Comparison of ENCODE assay signal across 7 cellular contexts in genomic region chr1:210233216-210233494, GRCh38. TPM values are rescaled to one million over a fixed set of nuclear protein-coding genes. Genes with fewer than 3 reads are reported as not detected.
DNase-seq lines count a peak whose midpoint lies in the region; ATAC-seq and TF ChIP-seq lines count a peak whose summit lies in the region.

No MANE protein-coding gene starts in this region.

- no peak overlapping the region for H3K27ac Mint-ChIP-seq in WTC11

- CTCF ChIA-PET in HEK293 (lab: Yijun Ruan, JAX) (interaction anchor here (0.6 to 1.6 kb wide), 7 partner anchors 8 to 141 kb away, joined by 3 to 5 read pairs (median 4); no protein-coding TSS in a partner anchor), WTC11 (lab: Charles Lee) (interaction anchor here (0.8 to 2.0 kb wide), 6 partner anchors 10 to 83 kb away, joined by 3 to 11 read pairs (median 5); no protein-coding TSS in a partner anchor)

- no peaks in the 10 kb centered on the region for H3K36me3 Mint-ChIP-seq in WTC11

- no peak for TF ChIP-seq CTCF in HEK293 (tag by site-specific recombination; IDR thresholded peaks at IDR 0.05)
- no peak for TF ChIP-seq CTCF in WTC11 (IDR thresholded peaks at IDR 0.05)

- DNase-seq in WTC11 (ENCODE audit: low spot score): no peak
- DNase-seq in head of caudate nucleus: peak in 25 of 42 donors; percentile 27 to 78 (median 61)
- DNase-seq in pons (ENCODE audit: low spot score): peak; percentile 25
- no peak for DNase-seq in DMS79 treated with DMSO at 0.1 percent for 48 hours (lab: John Stamatoyannopoulos, UW)
- no peak for DNase-seq in ecto neural progenitor cell (ENCODE audit: low spot score)

- POLR2A ChIA-PET in HEK293 (lab: Yijun Ruan, JAX): interaction anchor here (0.6 to 2.2 kb wide), 13 partner anchors 9 to 354 kb away, joined by 3 to 12 read pairs (median 5); no protein-coding TSS in a partner anchor
- POLR2A ChIA-PET in WTC11 (lab: Charles Lee): interaction anchor here (1.0 to 4.0 kb wide), 3 partner anchors 19 to 140 kb away, joined by 3 to 25 read pairs (median 5); no protein-coding TSS in a partner anchor

- peak overlapping the region; percentile 65 for H3K4me3 Mint-ChIP-seq in WTC11

- peaks cover 66% of the 10 kb centered on the region for H3K27me3 Mint-ChIP-seq in WTC11 (ENCODE audit: low read depth)

- H3K36me3 ChIP-seq in HEK293 (ENCODE audit: control insufficient read depth in 2 of 2, insufficient read depth in 1 of 2, low read length in 2 of 2): peaks cover 0 to 3% of the 10 kb centered on the region in 2 experiments; a peak in 1 of 3 replicates

- no peaks in the 10 kb centered on the region for H3K9me3 ChIP-seq in HEK293 (ENCODE audit: control insufficient read depth, insufficient read depth, low read depth, low read length)

- H3K4me1 ChIP-seq in HEK293 (ENCODE audit: control insufficient read depth, insufficient read depth, low read length): peaks cover 37% of the 10 kb centered on the region

- H3K27ac ChIP-seq in HEK293 (ENCODE audit: extremely low read depth, low read depth, low read length): peak overlapping the region; percentile 99

- peaks cover 30% of the 10 kb centered on the region for H3K4me1 Mint-ChIP-seq in WTC11

- intact Hi-C loops in head of caudate nucleus (cut with DNase I): no loop called here

- no peaks in the 10 kb centered on the region for H3K9me3 Mint-ChIP-seq in WTC11

- peak overlapping the region; percentile 96 for H3K4me3 ChIP-seq in HEK293 (ENCODE audit: low read depth, low read length)

- ATAC-seq in WTC11 (peak; percentile 17), HG03039 (IDR thresholded peaks at IDR 0.05; ENCODE audit: unreplicated experiment) (no peak)

TF ChIP-seq in HEK293, 187 proteins besides CTCF, POLR2A, EP300 and RAD21 (continues in another document):
- TF ChIP-seq ZXDB (tag by site-specific recombination; IDR thresholded peaks at IDR 0.05): peak; percentile 49; the same call in 1 of the 2 replicates
- TF ChIP-seq ZIC2 (tag by site-specific recombination; IDR thresholded peaks at IDR 0.05): peak; percentile 59
- no peak; the same call in 1 of the 2 replicates for TF ChIP-seq ZFHX2 (tag by site-specific recombination; conservative IDR thresholded peaks at IDR 0.05)
- TF ChIP-seq ZNF544 (tag by site-specific recombination; IDR thresholded peaks at IDR 0.05): no peak
- TF ChIP-seq BCL6B (tag by site-specific recombination; IDR thresholded peaks at IDR 0.05): no peak
- peak; percentile 87 for TF ChIP-seq ZBTB26 (tag by site-specific recombination; optimal IDR thresholded peaks at IDR 0.05)
- 0 out of 2 replicates have a peak, but pooled peaks have one; percentile 28 for TF ChIP-seq ZNF2 (tag by site-specific recombination; IDR thresholded peaks at IDR 0.05)
- no peak; the same call in 1 of the 2 replicates for TF ChIP-seq SP3 (tag by site-specific recombination; IDR thresholded peaks at IDR 0.05)
- TF ChIP-seq ZNF16 (tag by site-specific recombination; IDR thresholded peaks at IDR 0.05; ENCODE audit: low read depth): no peak
- no peak for TF ChIP-seq REPIN1 (tag by site-specific recombination; IDR thresholded peaks at IDR 0.05; ENCODE audit: low read depth)
- TF ChIP-seq ZNF473 (tag by site-specific recombination; IDR thresholded peaks at IDR 0.05): no peak
- no peak for TF ChIP-seq MZF1 (tag by site-specific recombination; IDR thresholded peaks at IDR 0.05; ENCODE audit: borderline replicate concordance)
- TF ChIP-seq AEBP2 (tag by site-specific recombination; IDR thresholded peaks at IDR 0.05; ENCODE audit: borderline replicate concordance): no peak
- TF ChIP-seq ZNF114 (tag by site-specific recombination; IDR thresholded peaks at IDR 0.05): no peak

TF ChIP-seq in WTC11, 78 proteins besides CTCF, POLR2A, EP300 and RAD21:
- TF ChIP-seq ZSCAN18 (CRISPR knock-in tag; IDR thresholded peaks at IDR 0.05) (no peak), ZNF423 (CRISPR knock-in tag; IDR thresholded peaks at IDR 0.05) (no peak), MYBL2 (CRISPR knock-in tag; IDR thresholded peaks at IDR 0.05) (no peak), ATF3 (CRISPR knock-in tag; conservative IDR thresholded peaks at IDR 0.05) (no peak), TEAD4 (CRISPR knock-in tag; IDR thresholded peaks at IDR 0.05) (no peak), NFYB (CRISPR knock-in tag; conservative IDR thresholded peaks at IDR 0.05; ENCODE audit: low read depth) (no peak), JUN (CRISPR knock-in tag; IDR thresholded peaks at IDR 0.05) (no peak), NR2C2 (CRISPR knock-in tag; IDR thresholded peaks at IDR 0.05) (no peak)

RNA-seq across cellular contexts. Expression of gene SERTAD4, which starts 0.6 kb away (rescaled TPM):
- total RNA-seq in WTC11 (2021): 2.7 to 4.6 TPM (median 2.8 TPM) in 3 replicates

Comparison
In these comparisons a context has a peak if more than half of its experiments do, and no peak if none do; other contexts are left out.
1. DNase-seq: peak in head of caudate nucleus (25 of 42) and pons (single experiment); none in WTC11 (single experiment), DMS79 treated with DMSO at 0.1 percent for 48 hours (single experiment) and ecto neural progenitor cell (single experiment).